ENCODE assay signal across 8 cellular contexts in genomic region chr6:35719830-35720733, GRCh38. TPM values are rescaled to one million over a fixed set of nuclear protein-coding genes. Genes with fewer than 3 reads are reported as not detected.
DNase-seq lines count a peak whose midpoint lies in the region; ATAC-seq and TF ChIP-seq lines count a peak whose summit lies in the region.

No MANE protein-coding gene starts in this region.

- no peak overlapping the region for H3K23ac ChIP-seq in trophoblast cell (ENCODE audit: low read length)

- H4K91ac ChIP-seq in trophoblast cell (ENCODE audit: low read depth, low read length) = peak overlapping the region; percentile 65

- TF ChIP-seq CTCF in natural killer cell (IDR thresholded peaks at IDR 0.05) = no peak
- TF ChIP-seq CTCF in glutamatergic neuron (IDR thresholded peaks at IDR 0.05; ENCODE audit: partially characterized antibody, unreplicated experiment) = no peak

- H3K27me3 ChIP-seq in trophoblast cell (ENCODE audit: insufficient read depth, low read length) = no peaks in the 10 kb centered on the region

- peaks cover 4% of the 10 kb centered on the region for H3K79me1 ChIP-seq in trophoblast cell (ENCODE audit: low read length)

- no peaks in the 10 kb centered on the region for H3K36me3 ChIP-seq in trophoblast cell (ENCODE audit: control insufficient read depth in 1 of 2, insufficient read depth in 2 of 2, low read length in 2 of 2)

- no peaks in the 10 kb centered on the region for H3K9me3 ChIP-seq in trophoblast cell (ENCODE audit: insufficient read depth, low read depth, low read length)

- H3K4me3 Mint-ChIP-seq in natural killer cell (no peak overlapping the region), glutamatergic neuron (ENCODE audit: unreplicated experiment) (peak overlapping the region; percentile 65)
- H3K4me3 Mint-ChIP-seq in natural killer cell treated with Interleukin-12 subunit alpha and Interleukin-12 subunit beta and Interleukin-15 and Interleukin-18, amount 100 ng/mL, for 72 hours = no peak overlapping the region
- H3K4me3 Mint-ChIP-seq in activated CD4-positive, alpha-beta memory T cell treated with anti-CD3 and anti-CD28 coated beads for 36 hours = peak overlapping the region; percentile 52

- no peak overlapping the region for H3K4me3 ChIP-seq in trophoblast cell (ENCODE audit: low read depth, low read length)

- H3K18ac ChIP-seq in trophoblast cell (ENCODE audit: low read length) = peak overlapping the region; percentile 39

- peak overlapping the region; percentile 52 for H2BK120ac ChIP-seq in trophoblast cell (ENCODE audit: insufficient read depth, low read length, poor library complexity)

- CTCF ChIA-PET in activated CD4-positive, alpha-beta memory T cell treated with anti-CD3 and anti-CD28 coated beads for 36 hours (lab: Charles Lee) = interaction anchor here (0.8 to 7.8 kb wide), 3 partner anchors 8 to 16 kb away, joined by 3 to 42 read pairs (median 3); partner anchors contain the start of gene ARMC12

- intact Hi-C loops in natural killer cell (cut with micrococcal nuclease) = no loop called here
- intact Hi-C loops in activated CD4-positive, alpha-beta memory T cell treated with anti-CD3 and anti-CD28 coated beads for 36 hours (cut with micrococcal nuclease) = loop anchor here (1.0 to 2.0 kb wide), 5 partner anchors 8 to 39 kb away; partner anchors contain the start of gene FKBP5

- H4K12ac ChIP-seq in trophoblast cell (ENCODE audit: low read depth, low read length) = peak overlapping the region; percentile 57

- no peaks in the 10 kb centered on the region for H3K36me3 Mint-ChIP-seq in natural killer cell
- no peaks in the 10 kb centered on the region for H3K36me3 Mint-ChIP-seq in natural killer cell treated with Interleukin-12 subunit alpha and Interleukin-12 subunit beta and Interleukin-15 and Interleukin-18, amount 100 ng/mL, for 72 hours
- no peaks in the 10 kb centered on the region for H3K36me3 Mint-ChIP-seq in activated CD4-positive, alpha-beta memory T cell treated with anti-CD3 and anti-CD28 coated beads for 36 hours
- H3K36me3 Mint-ChIP-seq in glutamatergic neuron (ENCODE audit: unreplicated experiment) = no peaks in the 10 kb centered on the region

- no peaks in the 10 kb centered on the region for H3K9me3 Mint-ChIP-seq in natural killer cell
- H3K9me3 Mint-ChIP-seq in natural killer cell treated with Interleukin-12 subunit alpha and Interleukin-12 subunit beta and Interleukin-15 and Interleukin-18, amount 100 ng/mL, for 72 hours = no peaks in the 10 kb centered on the region
- H3K9me3 Mint-ChIP-seq in activated CD4-positive, alpha-beta memory T cell treated with anti-CD3 and anti-CD28 coated beads for 36 hours = no peaks in the 10 kb centered on the region
- peaks cover 2% of the 10 kb centered on the region for H3K9me3 Mint-ChIP-seq in glutamatergic neuron (ENCODE audit: unreplicated experiment)

- no peak overlapping the region for H2AK5ac ChIP-seq in trophoblast cell (ENCODE audit: low read length)

- in situ Hi-C loops in G401 (cut with HindIII; ENCODE audit: low sequenced_read_pairs) = no loop called here

- peaks cover 8 to 14% of the 10 kb centered on the region in 2 experiments for H3K4me1 ChIP-seq in trophoblast cell (ENCODE audit: control insufficient read depth in 1 of 2, insufficient read depth in 2 of 2, low read length in 2 of 2)

- H3K79me2 ChIP-seq in trophoblast cell (ENCODE audit: control insufficient read depth, insufficient read depth, low read length, poor library complexity) = no peaks in the 10 kb centered on the region

- peaks cover 0 to 15% of the 10 kb centered on the region in 2 donors for H3K4me1 Mint-ChIP-seq in natural killer cell
- peaks cover 0 to 9% of the 10 kb centered on the region in 2 donors for H3K4me1 Mint-ChIP-seq in natural killer cell treated with Interleukin-12 subunit alpha and Interleukin-12 subunit beta and Interleukin-15 and Interleukin-18, amount 100 ng/mL, for 72 hours (ENCODE audit: low read depth in 2 of 2)
- H3K4me1 Mint-ChIP-seq in activated CD4-positive, alpha-beta memory T cell treated with anti-CD3 and anti-CD28 coated beads for 36 hours (ENCODE audit: low read depth) = peaks cover 71% of the 10 kb centered on the region
- H3K4me1 Mint-ChIP-seq in glutamatergic neuron (ENCODE audit: low read depth, unreplicated experiment) = peaks cover 40% of the 10 kb centered on the region

- H3K27me3 Mint-ChIP-seq in natural killer cell (ENCODE audit: low read depth in 2 of 2) (peaks cover 0 to 4% of the 10 kb centered on the region in 2 donors), glutamatergic neuron (ENCODE audit: unreplicated experiment) (peaks cover 2% of the 10 kb centered on the region)
- H3K27me3 Mint-ChIP-seq in natural killer cell treated with Interleukin-12 subunit alpha and Interleukin-12 subunit beta and Interleukin-15 and Interleukin-18, amount 100 ng/mL, for 72 hours = peaks cover 0 to 19% of the 10 kb centered on the region in 2 donors
- no peaks in the 10 kb centered on the region for H3K27me3 Mint-ChIP-seq in activated CD4-positive, alpha-beta memory T cell treated with anti-CD3 and anti-CD28 coated beads for 36 hours

- H3K9ac ChIP-seq in trophoblast cell (ENCODE audit: low read length) = no peak overlapping the region

- WGBS in trophoblast cell (ENCODE audit: extremely low coverage, insufficient coverage, insufficient read length) = no CpG with 5 or more reads among the region's 21 CpGs

- H3K14ac ChIP-seq in trophoblast cell (ENCODE audit: low read length) = peak overlapping the region; percentile 63

- DNase-seq in natural killer cell (no peak), glutamatergic neuron (peak; percentile 45), trophoblast cell (peak; percentile 14 to 21), G401 (ENCODE audit: low spot score) (no peak)
- no peak for DNase-seq in natural killer cell treated with Interleukin-12 subunit alpha and Interleukin-12 subunit beta and Interleukin-15 and Interleukin-18, amount 100 ng/mL, for 72 hours (ENCODE audit: low spot score)
- peak; percentile 60 for DNase-seq in activated CD4-positive, alpha-beta memory T cell treated with anti-CD3 and anti-CD28 coated beads for 36 hours

- no peak overlapping the region for H2BK5ac ChIP-seq in trophoblast cell (ENCODE audit: low read depth, low read length, poor library complexity)

- H3K4me2 ChIP-seq in trophoblast cell (ENCODE audit: low read length) = peak overlapping the region; percentile 58

- H3K27ac Mint-ChIP-seq in natural killer cell (no peak overlapping the region), glutamatergic neuron (ENCODE audit: unreplicated experiment) (peak overlapping the region; percentile 90)
- H3K27ac Mint-ChIP-seq in natural killer cell treated with Interleukin-12 subunit alpha and Interleukin-12 subunit beta and Interleukin-15 and Interleukin-18, amount 100 ng/mL, for 72 hours = no peak overlapping the region
- H3K27ac Mint-ChIP-seq in activated CD4-positive, alpha-beta memory T cell treated with anti-CD3 and anti-CD28 coated beads for 36 hours = peak overlapping the region; percentile 86

- H3K4ac ChIP-seq in trophoblast cell (ENCODE audit: low read depth, low read length) = no peak overlapping the region

- POLR2A ChIA-PET in activated CD4-positive, alpha-beta memory T cell treated with anti-CD3 and anti-CD28 coated beads for 36 hours (lab: Charles Lee) = interaction anchor here (0.8 to 2.8 kb wide), 6 partner anchors 10 to 51 kb away, joined by 3 to 13 read pairs (median 8); no protein-coding TSS in a partner anchor

- H2BK12ac ChIP-seq in trophoblast cell (ENCODE audit: low read length) = no peak overlapping the region

- peak overlapping the region; percentile 4 for H3K27ac ChIP-seq in trophoblast cell (ENCODE audit: low read depth, low read length)

- ATAC-seq in natural killer cell (peak in 2 of 3 donors; percentile 17 to 30), HG03139 (IDR thresholded peaks at IDR 0.05; ENCODE audit: unreplicated experiment) (peak; percentile 66), GM19397 (IDR thresholded peaks at IDR 0.05; ENCODE audit: unreplicated experiment) (no peak)
- no peak for ATAC-seq in natural killer cell treated with Interleukin-12 subunit alpha and Interleukin-12 subunit beta and Interleukin-15 and Interleukin-18, amount 100 ng/mL, for 72 hours

- H4K8ac ChIP-seq in trophoblast cell (ENCODE audit: low read depth, low read length) = peak overlapping the region; percentile 87

- peak overlapping the region; percentile 47 for H2AFZ ChIP-seq in trophoblast cell (ENCODE audit: insufficient read depth, low read length, poor library complexity)

RNA-seq across cellular contexts. Expression of gene ARMC12, which starts 16.8 kb away (rescaled TPM):
- total RNA-seq in natural killer cell = 1 to 10 TPM in 1 of 3 donors, under 1 TPM in 2; 0.59 to 1.5 (median 0.64) TPM
- total RNA-seq in natural killer cell treated with Interleukin-12 subunit alpha and Interleukin-12 subunit beta and Interleukin-15 and Interleukin-18, amount 100 ng/mL, for 72 hours = not detected
- total RNA-seq in activated CD4-positive, alpha-beta memory T cell treated with anti-CD3 and anti-CD28 coated beads for 36 hours = 1 to 10 TPM; 1.5 to 1.6 TPM
- total RNA-seq in glutamatergic neuron (ENCODE audit: unreplicated experiment) = 2.6 TPM
- 0.15 and 0.18 TPM in 2 replicates for polyA plus RNA-seq in trophoblast cell (2013)
- total RNA-seq in G401 (2014; rRNA removed; shearing (Covaris generic)) = 0.68 TPM in 1 of 2 replicates, not detected in the other

RNA-seq across cellular contexts. Expression of gene FKBP5, which starts 31.4 kb away (rescaled TPM):
- total RNA-seq in natural killer cell = 10 to 100 TPM; 15.5 to 30.2 (median 27.3) TPM
- 10 to 100 TPM; 14.1 to 32.5 TPM for total RNA-seq in natural killer cell treated with Interleukin-12 subunit alpha and Interleukin-12 subunit beta and Interleukin-15 and Interleukin-18, amount 100 ng/mL, for 72 hours
- 100 to 1,000 TPM; 111 to 112 TPM for total RNA-seq in activated CD4-positive, alpha-beta memory T cell treated with anti-CD3 and anti-CD28 coated beads for 36 hours
- total RNA-seq in glutamatergic neuron (ENCODE audit: unreplicated experiment) = 10.6 TPM
- 1.1 and 1.2 TPM in 2 replicates for polyA plus RNA-seq in trophoblast cell (2013)
- 29.4 and 33.5 TPM in 2 replicates for total RNA-seq in G401 (2014; rRNA removed; shearing (Covaris generic))

RNA-seq across cellular contexts. Expression of gene CLPSL2, which starts 56.3 kb away (rescaled TPM):
- total RNA-seq in natural killer cell (not detected), glutamatergic neuron (ENCODE audit: unreplicated experiment) (not detected)
- total RNA-seq in natural killer cell treated with Interleukin-12 subunit alpha and Interleukin-12 subunit beta and Interleukin-15 and Interleukin-18, amount 100 ng/mL, for 72 hours = not detected
- not detected for total RNA-seq in activated CD4-positive, alpha-beta memory T cell treated with anti-CD3 and anti-CD28 coated beads for 36 hours
- polyA plus RNA-seq in trophoblast cell (2013) = 0.22 TPM in 1 of 2 replicates, not detected in the other
- total RNA-seq in G401 (2014; rRNA removed; shearing (Covaris generic)) = not detected in 2 replicates

Comparison
In these comparisons a context has a peak if more than half of its experiments do, and no peak if none do; other contexts are left out.
1. ATAC-seq: peak in natural killer cell (2 of 3) and HG03139 (single experiment); none in natural killer cell treated with Interleukin-12 subunit alpha and Interleukin-12 subunit beta and Interleukin-15 and Interleukin-18, amount 100 ng/mL, for 72 hours (0 of 2) and GM19397 (single experiment).
2. DNase-seq: peak in activated CD4-positive, alpha-beta memory T cell treated with anti-CD3 and anti-CD28 coated beads for 36 hours (single experiment), glutamatergic neuron (single experiment) and trophoblast cell (2 of 2); none in natural killer cell (single experiment), natural killer cell treated with Interleukin-12 subunit alpha and Interleukin-12 subunit beta and Interleukin-15 and Interleukin-18, amount 100 ng/mL, for 72 hours (single experiment) and G401 (single experiment).
3. H3K27ac Mint-ChIP-seq: peak in activated CD4-positive, alpha-beta memory T cell treated with anti-CD3 and anti-CD28 coated beads for 36 hours (single experiment) and glutamatergic neuron (single experiment); none in natural killer cell (0 of 2) and natural killer cell treated with Interleukin-12 subunit alpha and Interleukin-12 subunit beta and Interleukin-15 and Interleukin-18, amount 100 ng/mL, for 72 hours (0 of 2).
4. H3K4me3 Mint-ChIP-seq: peak in activated CD4-positive, alpha-beta memory T cell treated with anti-CD3 and anti-CD28 coated beads for 36 hours (single experiment) and glutamatergic neuron (single experiment); none in natural killer cell (single experiment) and natural killer cell treated with Interleukin-12 subunit alpha and Interleukin-12 subunit beta and Interleukin-15 and Interleukin-18, amount 100 ng/mL, for 72 hours (single experiment).